18 cellular contexts compared by ENCODE assay signal in the genomic region with DNA sequence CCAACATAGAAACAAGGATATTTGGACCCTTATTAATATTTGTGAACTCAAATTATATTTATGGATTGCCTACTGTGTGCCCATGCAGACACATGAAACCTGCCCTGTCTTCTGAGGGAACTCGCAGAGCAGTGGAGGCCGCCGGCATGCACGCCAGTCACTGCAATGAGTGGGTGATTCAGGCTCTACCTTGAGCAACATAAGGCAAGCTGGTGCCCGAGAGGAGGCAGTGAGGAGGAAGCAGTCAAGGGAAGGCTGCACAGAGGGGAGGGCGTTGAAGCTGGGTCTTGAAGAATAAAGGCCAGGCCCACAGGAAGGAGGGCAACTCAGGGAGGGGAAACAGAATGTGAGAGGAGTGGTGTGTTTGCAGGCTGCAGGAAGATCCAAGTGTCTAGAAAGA. TPM values are rescaled to one million over a fixed set of nuclear protein-coding genes. Genes with fewer than 3 reads are reported as not detected.
DNase-seq lines count a peak whose midpoint lies in the region; ATAC-seq and TF ChIP-seq lines count a peak whose summit lies in the region.
"Had no signal": no experiment of that assay in that cellular context is flagged by ENCODE, and none has a peak within 500 bp of the region (broad histone marks: within the 10 kb centered on the region; RNA-seq: fewer than 3 reads in every experiment).

No MANE protein-coding gene starts in this region.

- 83% methylated on average over 6 of the region's 6 CpGs for WGBS in mammary epithelial cell (ENCODE audit: low coverage, missing lambda C conversion rate)

- BruUV-seq in mammary epithelial cell (replicated peaks; lab: Mats Ljungman, UMichigan), result no TSS peak
- BruUV-seq in MCF 10A (replicated peaks; lab: Mats Ljungman, UMichigan), result no TSS peak

- H3K4me3 ChIP-seq in mammary epithelial cell (replicated peaks in 1 of 3; ENCODE audit: insufficient read depth in 1 of 3, low read depth in 2 of 3, low read length in 3 of 3), result no peak overlapping the region
- H3K4me3 ChIP-seq in RWPE2 (ENCODE audit: severe bottlenecking), result no peak overlapping the region
- H3K4me3 ChIP-seq: spleen, upper lobe of left lung had no signal

- dilution Hi-C loops in mammary epithelial cell (cut with HindIII; ENCODE audit: low sequenced_read_pairs), result no loop called here

- CTCF ChIA-PET in mammary epithelial cell (lab: Charles Lee; ENCODE audit: low non-redundant PET) (no interaction called here), MCF 10A (lab: Yijun Ruan, JAX) (no interaction called here)

- H3K27ac Mint-ChIP-seq in MCF 10A (ENCODE audit: low read depth, unreplicated experiment) (no peak overlapping the region), type B pancreatic cell (peak overlapping the region; percentile 32)
- H3K27ac Mint-ChIP-seq: dendritic cell treated with granulocyte-macrophage colony-stimulating factor and Interleukin-4, amounts not matched to agents 40 ng/mL and 50 ng/mL, for 4 days had no signal

- H3K4me2 ChIP-seq in mammary epithelial cell (ENCODE audit: insufficient read depth, low read depth, low read length), result no peak overlapping the region

- no peak overlapping the region for H3K27ac ChIP-seq in mammary epithelial cell (ENCODE audit: insufficient read depth, low read depth, low read length)
- no peak overlapping the region for H3K27ac ChIP-seq in RWPE2 (ENCODE audit: poor library complexity, severe bottlenecking)
- H3K27ac ChIP-seq: spleen, upper lobe of left lung had no signal

- peak; percentile 10 for DNase-seq in mammary epithelial cell
- DNase-seq in MCF 10A (ENCODE audit: unreplicated experiment), result no peak
- DNase-seq in RWPE2 (ENCODE audit: low spot score), result no peak
- DNase-seq in dermis blood vessel endothelial cell, result peak; percentile 47
- DNase-seq in type B pancreatic cell (ENCODE audit: extremely low spot score, unreplicated experiment), result no peak
- DNase-seq in left cardiac atrium, result no peak
- DNase-seq: activated CD4-positive, alpha-beta T cell treated with anti-CD3 and anti-CD28 coated beads, Interleukin-2, amount 50 U/mL, for 48 hours; DMS79; NCI-H1105; NCI-H524; occipital lobe; spleen had no signal

- H3K4me3 Mint-ChIP-seq in MCF 10A (ENCODE audit: unreplicated experiment), result no peak overlapping the region
- no peak overlapping the region for H3K4me3 Mint-ChIP-seq in type B pancreatic cell
- H3K4me3 Mint-ChIP-seq: dendritic cell treated with granulocyte-macrophage colony-stimulating factor and Interleukin-4, amounts not matched to agents 40 ng/mL and 50 ng/mL, for 4 days had no signal

- peaks cover 3% of the 10 kb centered on the region for H3K4me1 ChIP-seq in mammary epithelial cell (ENCODE audit: insufficient read depth, low read length)
- no peaks in the 10 kb centered on the region for H3K4me1 ChIP-seq in RWPE2 (ENCODE audit: insufficient read depth, poor library complexity, severe bottlenecking)

- H3K4me1 Mint-ChIP-seq in MCF 10A (ENCODE audit: insufficient read depth, unreplicated experiment) (no peaks in the 10 kb centered on the region), type B pancreatic cell (ENCODE audit: unreplicated experiment) (peaks cover 8% of the 10 kb centered on the region)

- POLR2A ChIA-PET in MCF 10A (lab: Yijun Ruan, JAX), result interaction anchor here (0.6 kb wide), 1 partner anchor 125 kb away, joined by 3 read pairs; the partner anchor contains the start of gene USO1

- H3K36me3 Mint-ChIP-seq in MCF 10A (ENCODE audit: insufficient read depth, unreplicated experiment), result no peaks in the 10 kb centered on the region
- H3K36me3 Mint-ChIP-seq in type B pancreatic cell, result no peaks in the 10 kb centered on the region
- H3K36me3 Mint-ChIP-seq: activated naive CD4-positive, alpha-beta T cell treated with anti-CD3 and anti-CD28 coated beads, Interleukin-2, amount 50 U/mL, for 72 hours had no signal

- H3K79me2 ChIP-seq in mammary epithelial cell (ENCODE audit: insufficient read depth, low read length), result no peaks in the 10 kb centered on the region

- H4K20me1 ChIP-seq in mammary epithelial cell (ENCODE audit: insufficient read depth, low read length), result no peaks in the 10 kb centered on the region

- H2AFZ ChIP-seq in mammary epithelial cell (ENCODE audit: low read depth, low read length), result no peak overlapping the region

- ATAC-seq in RWPE2 (ENCODE audit: low read depth), result 0 out of 3 replicates have a peak, but pooled peaks have one; percentile 21
- ATAC-seq in GM21526 (IDR thresholded peaks at IDR 0.05; ENCODE audit: low FRiP score, unreplicated experiment), result no peak
- ATAC-seq in GM18498 (IDR thresholded peaks at IDR 0.05; ENCODE audit: unreplicated experiment), result no peak
- no peak for ATAC-seq in left cardiac atrium
- ATAC-seq: SK-N-SH treated with all-trans-retinoic acid at 6 μM for 48 hours had no signal

- intact Hi-C loops in mammary epithelial cell (cut with micrococcal nuclease), result no loop called here
- intact Hi-C loops in MCF 10A (cut with micrococcal nuclease), result loop anchor here (10.0 kb wide), 1 partner anchor 975 kb away; no protein-coding TSS in a partner anchor
- intact Hi-C loops in left cardiac atrium (cut with DNase I), result no loop called here

- H3K27me3 Mint-ChIP-seq in MCF 10A (ENCODE audit: insufficient read depth, unreplicated experiment) (no peaks in the 10 kb centered on the region), type B pancreatic cell (peaks cover 7% of the 10 kb centered on the region)
- H3K27me3 Mint-ChIP-seq: dendritic cell treated with granulocyte-macrophage colony-stimulating factor and Interleukin-4, amounts not matched to agents 40 ng/mL and 50 ng/mL, for 4 days had no signal

- no peak overlapping the region for H3K9ac ChIP-seq in mammary epithelial cell (ENCODE audit: insufficient read depth, low read length)

- no peaks in the 10 kb centered on the region for H3K9me3 ChIP-seq in mammary epithelial cell (replicated peaks; ENCODE audit: insufficient read depth, low read length)
- H3K9me3 ChIP-seq in RWPE2 (ENCODE audit: severe bottlenecking), result no peaks in the 10 kb centered on the region
- H3K9me3 ChIP-seq: spleen, upper lobe of left lung had no signal

- H3K27me3 ChIP-seq in mammary epithelial cell (ENCODE audit: insufficient read depth, low read length), result no peaks in the 10 kb centered on the region
- no peaks in the 10 kb centered on the region for H3K27me3 ChIP-seq in RWPE2 (ENCODE audit: insufficient read depth, poor library complexity, severe bottlenecking)
- H3K27me3 ChIP-seq: upper lobe of left lung had no signal

- in situ Hi-C loops in mammary epithelial cell (cut with MboI; ENCODE audit: low sequenced_read_pairs in 2 of 2), result no loop called here

- no peak for TF ChIP-seq CTCF in mammary epithelial cell (conservative IDR thresholded peaks at IDR 0.05 in 1 of 2, IDR thresholded peaks at IDR 0.05 in 1 of 2; ENCODE audit: extremely low read depth in 1 of 2, insufficient read depth in 1 of 2, low read depth in 1 of 2, low read length in 2 of 2)
- TF ChIP-seq CTCF in MCF 10A (IDR thresholded peaks at IDR 0.05; ENCODE audit: unreplicated experiment), result no peak
- TF ChIP-seq CTCF in RWPE2 (IDR thresholded peaks at IDR 0.05; ENCODE audit: poor library complexity, severe bottlenecking), result no peak
- TF ChIP-seq CTCF in type B pancreatic cell (conservative IDR thresholded peaks at IDR 0.05), result no peak

- H3K9me3 Mint-ChIP-seq in MCF 10A (ENCODE audit: unreplicated experiment) (no peaks in the 10 kb centered on the region), type B pancreatic cell (no peaks in the 10 kb centered on the region)
- H3K9me3 Mint-ChIP-seq: activated naive CD4-positive, alpha-beta T cell treated with anti-CD3 and anti-CD28 coated beads, Interleukin-2, amount 50 U/mL, for 72 hours; dendritic cell treated with granulocyte-macrophage colony-stimulating factor and Interleukin-4, amounts not matched to agents 40 ng/mL and 50 ng/mL, for 4 days had no signal

- no peaks in the 10 kb centered on the region for H3K36me3 ChIP-seq in mammary epithelial cell (ENCODE audit: insufficient read depth, low read length)
- H3K36me3 ChIP-seq in RWPE2 (ENCODE audit: low read depth), result no peaks in the 10 kb centered on the region
- H3K36me3 ChIP-seq: spleen, upper lobe of left lung had no signal

RNA-seq across cellular contexts. Expression of gene PPEF2, which starts 52.8 kb away (rescaled TPM):
- total RNA-seq in mammary epithelial cell, result not detected
- not detected for polyA plus RNA-seq in mammary epithelial cell
- not detected for polyA minus RNA-seq in mammary epithelial cell
- not detected in 2 replicates for total RNA-seq in MCF 10A (2022)
- not detected in 2 replicates for total RNA-seq in dermis blood vessel endothelial cell
- total RNA-seq in type B pancreatic cell (ENCODE audit: low replicate concordance), result not detected in 2 replicates
- not detected for total RNA-seq in left cardiac atrium
- total RNA-seq: occipital lobe, upper lobe of left lung had no signal

Comparison
In these comparisons a context has a peak if more than half of its experiments do, and no peak if none do; other contexts are left out.
1. DNase-seq: peak in mammary epithelial cell (single experiment) and dermis blood vessel endothelial cell (single experiment); none in MCF 10A (single experiment), RWPE2 (single experiment), type B pancreatic cell (single experiment) and left cardiac atrium (single experiment).